8 cellular contexts compared by ENCODE assay signal in genomic region chr1:200038987-200039848, GRCh38. TPM values are rescaled to one million over a fixed set of nuclear protein-coding genes. Genes with fewer than 3 reads are reported as not detected.
A peak's percentile ranks its signal among the peaks of the same experiment; 100 is the strongest.
DNase-seq lines count a peak whose midpoint lies in the region; ATAC-seq and TF ChIP-seq lines count a peak whose summit lies in the region.

No MANE protein-coding gene starts in this region.

- no peak overlapping the region for H3K27ac ChIP-seq in CD8-positive, alpha-beta memory T cell (ENCODE audit: low read depth, low read length)
- no peak overlapping the region for H3K27ac ChIP-seq in neuronal stem cell (replicated peaks; ENCODE audit: low read length)
- no peak overlapping the region for H3K27ac ChIP-seq in caudate nucleus (ENCODE audit: low read depth, low read length)

- no peak for TF ChIP-seq CTCF in fibroblast of mammary gland (conservative IDR thresholded peaks at IDR 0.05; ENCODE audit: control insufficient read depth, insufficient read depth, low read depth, low read length)

- peaks cover 69% of the 10 kb centered on the region for H3K27me3 ChIP-seq in CD8-positive, alpha-beta memory T cell (ENCODE audit: insufficient read depth, low read length, poor library complexity, severe bottlenecking)
- H3K27me3 ChIP-seq in neuronal stem cell (ENCODE audit: control insufficient read depth in 3 of 3, insufficient read depth in 3 of 3, low read depth in 1 of 3, low read length in 3 of 3) = peaks cover 52 to 89% (median 84%) of the 10 kb centered on the region in 3 experiments

- no peak overlapping the region for H4K91ac ChIP-seq in neuronal stem cell (ENCODE audit: low read depth, low read length, poor library complexity)

- peak overlapping the region; percentile 72 for H2BK5ac ChIP-seq in neuronal stem cell (ENCODE audit: low read length)

- peak overlapping the region; percentile 31 for H3K23ac ChIP-seq in neuronal stem cell (ENCODE audit: low read depth, low read length, poor library complexity)

- no peak overlapping the region for H2AK5ac ChIP-seq in neuronal stem cell (ENCODE audit: low read depth, low read length)

- no peak overlapping the region for H4K8ac ChIP-seq in neuronal stem cell (ENCODE audit: low read depth, low read length)

- peak; percentile 45 for ATAC-seq in HG03432 (IDR thresholded peaks at IDR 0.05; ENCODE audit: unreplicated experiment)
- ATAC-seq in GM21367 (IDR thresholded peaks at IDR 0.05; ENCODE audit: unreplicated experiment) = no peak

- H3K4me3 ChIP-seq in CD8-positive, alpha-beta memory T cell (ENCODE audit: low read length) = peak overlapping the region; percentile 32
- H3K4me3 ChIP-seq in fibroblast of mammary gland (ENCODE audit: control insufficient read depth, low read depth, low read length) = peak overlapping the region; percentile 31
- peak overlapping the region; percentile 66 to 85 for H3K4me3 ChIP-seq in neuronal stem cell (ENCODE audit: low read length in 2 of 2)

- H3K4me3 Mint-ChIP-seq in CD8-positive, alpha-beta memory T cell = peak overlapping the region in 6 of 7 donors; percentile 57 to 84 (median 76)
- peak overlapping the region; percentile 75 for H3K4me3 Mint-ChIP-seq in T-helper 1 cell treated with Interleukin-12 subunit alpha and Interleukin-12 subunit beta and Interleukin-4 antibody, amounts not matched to agents 30 μg/mL and 1 μg/mL, for 36 hours

- peak overlapping the region; percentile 80 for H3K9ac ChIP-seq in neuronal stem cell (ENCODE audit: low read depth, low read length, poor library complexity)

- H3K4me1 Mint-ChIP-seq in CD8-positive, alpha-beta memory T cell = peaks cover 25 to 51% (median 45%) of the 10 kb centered on the region in 3 donors
- H3K4me1 Mint-ChIP-seq in T-helper 1 cell treated with Interleukin-12 subunit alpha and Interleukin-12 subunit beta and Interleukin-4 antibody, amounts not matched to agents 30 μg/mL and 1 μg/mL, for 36 hours (ENCODE audit: low read depth) = peaks cover 10% of the 10 kb centered on the region

- no peak overlapping the region for H3K4ac ChIP-seq in neuronal stem cell (ENCODE audit: low read length)

- WGBS in neuronal stem cell (ENCODE audit: extremely low coverage in 2 of 2, insufficient read length in 2 of 2, insufficient replicate concordance in 1 of 2), 2 donors = no CpG with 5 or more reads among the region's 79 CpGs

- no peaks in the 10 kb centered on the region for H3K79me1 ChIP-seq in neuronal stem cell (ENCODE audit: low read depth, low read length)

- H2BK15ac ChIP-seq in neuronal stem cell (ENCODE audit: low read length) = no peak overlapping the region

- no peaks in the 10 kb centered on the region for H3K9me3 Mint-ChIP-seq in CD8-positive, alpha-beta memory T cell
- no peaks in the 10 kb centered on the region for H3K9me3 Mint-ChIP-seq in T-helper 1 cell treated with Interleukin-12 subunit alpha and Interleukin-12 subunit beta and Interleukin-4 antibody, amounts not matched to agents 30 μg/mL and 1 μg/mL, for 36 hours

- POLR2A ChIA-PET in CD8-positive, alpha-beta memory T cell (lab: Charles Lee) = no interaction called here

- H3K27me3 Mint-ChIP-seq in CD8-positive, alpha-beta memory T cell = peaks cover 43 to 67% of the 10 kb centered on the region in 2 donors
- H3K27me3 Mint-ChIP-seq in T-helper 1 cell treated with Interleukin-12 subunit alpha and Interleukin-12 subunit beta and Interleukin-4 antibody, amounts not matched to agents 30 μg/mL and 1 μg/mL, for 36 hours (ENCODE audit: low read depth) = peaks cover 46% of the 10 kb centered on the region

- peak overlapping the region; percentile 100 for H2AFZ ChIP-seq in neuronal stem cell (ENCODE audit: low read length)

- CTCF ChIA-PET in CD8-positive, alpha-beta memory T cell (lab: Charles Lee) = no interaction called here

- no peaks in the 10 kb centered on the region for H3K36me3 ChIP-seq in CD8-positive, alpha-beta memory T cell (ENCODE audit: insufficient read depth, low read length)
- H3K36me3 ChIP-seq in neuronal stem cell (replicated peaks in 1 of 2; ENCODE audit: control insufficient read depth in 2 of 2, insufficient read depth in 2 of 2, low read length in 2 of 2) = no peaks in the 10 kb centered on the region

- peak overlapping the region; percentile 11 for H3K18ac ChIP-seq in neuronal stem cell (ENCODE audit: low read length)

- no peak overlapping the region for H2BK12ac ChIP-seq in neuronal stem cell (ENCODE audit: low read length)

- H3K4me2 ChIP-seq in neuronal stem cell (ENCODE audit: insufficient read depth, low read length, poor library complexity, severe bottlenecking) = peak overlapping the region; percentile 97

- H3K36me3 Mint-ChIP-seq in CD8-positive, alpha-beta memory T cell = no peaks in the 10 kb centered on the region
- peaks cover 3% of the 10 kb centered on the region for H3K36me3 Mint-ChIP-seq in T-helper 1 cell treated with Interleukin-12 subunit alpha and Interleukin-12 subunit beta and Interleukin-4 antibody, amounts not matched to agents 30 μg/mL and 1 μg/mL, for 36 hours (ENCODE audit: low read depth)

- H3K9me3 ChIP-seq in CD8-positive, alpha-beta memory T cell (ENCODE audit: low read length) = no peaks in the 10 kb centered on the region
- peaks cover 0 to 3% of the 10 kb centered on the region in 2 donors for H3K9me3 ChIP-seq in neuronal stem cell (replicated peaks in 1 of 2; ENCODE audit: control insufficient read depth in 2 of 2, insufficient read depth in 1 of 2, low read depth in 1 of 2, low read length in 2 of 2)

- peaks cover 31% of the 10 kb centered on the region for H3K4me1 ChIP-seq in CD8-positive, alpha-beta memory T cell (ENCODE audit: insufficient read depth, low read length)
- H3K4me1 ChIP-seq in neuronal stem cell (ENCODE audit: control insufficient read depth in 2 of 2, insufficient read depth in 1 of 2, low read depth in 1 of 2, low read length in 2 of 2) = peaks cover 15 to 37% of the 10 kb centered on the region in 2 donors

- no peak overlapping the region for H3K14ac ChIP-seq in neuronal stem cell (ENCODE audit: low read length)

- peak in 2 of 5 donors; percentile 13 to 42 for DNase-seq in CD8-positive, alpha-beta memory T cell
- peak; percentile 7 for DNase-seq in fibroblast of mammary gland (ENCODE audit: low read depth)
- DNase-seq in neuronal stem cell (ENCODE audit: low spot score) = peak; percentile 70
- DNase-seq in hippocampal formation (lab: John Stamatoyannopoulos, UW) = no peak
- no peak for DNase-seq in caudate nucleus (lab: John Stamatoyannopoulos, UW)

- H3K27ac Mint-ChIP-seq in CD8-positive, alpha-beta memory T cell = peak overlapping the region in 1 of 8 donors; percentile 68
- H3K27ac Mint-ChIP-seq in T-helper 1 cell treated with Interleukin-12 subunit alpha and Interleukin-12 subunit beta and Interleukin-4 antibody, amounts not matched to agents 30 μg/mL and 1 μg/mL, for 36 hours = peak overlapping the region; percentile 36

- no peak overlapping the region for H2BK120ac ChIP-seq in neuronal stem cell (ENCODE audit: low read depth, low read length)

RNA-seq across cellular contexts. Expression of gene NR5A2, which starts 11.7 kb away (rescaled TPM):
- total RNA-seq in CD8-positive, alpha-beta memory T cell = not detected
- not detected for polyA plus RNA-seq in CD8-positive, alpha-beta memory T cell
- polyA plus RNA-seq in neuronal stem cell (2013, experiment 1 of 2) = 0.07 TPM
- 0.07 TPM for polyA plus RNA-seq in neuronal stem cell (2013, experiment 2 of 2)

Comparison
In these comparisons a context has a peak if more than half of its experiments do, and no peak if none do; other contexts are left out.
1. DNase-seq: peak in fibroblast of mammary gland (single experiment) and neuronal stem cell (single experiment); none in hippocampal formation (0 of 2) and caudate nucleus (0 of 61).
2. Peak in every context shown above with its lines, with median percentiles within 50 percentile points of each other: H3K4me3 ChIP-seq.